Comparison of ENCODE assay signal across 1 cellular context in genomic region chr9:34218452-34218851, GRCh38.
TF ChIP-seq lines count a peak whose summit lies in the region.

No MANE protein-coding gene starts in this region.

TF ChIP-seq in A549, 52 proteins besides CTCF, POLR2A, EP300 and RAD21 (continued from another document):
- TF ChIP-seq NR3C1 (IDR thresholded peaks at IDR 0.05) (no peak), EHF (CRISPR knock-in tag; IDR thresholded peaks at IDR 0.05) (no peak)
